21 cellular contexts compared by ENCODE assay signal in the genomic region with DNA sequence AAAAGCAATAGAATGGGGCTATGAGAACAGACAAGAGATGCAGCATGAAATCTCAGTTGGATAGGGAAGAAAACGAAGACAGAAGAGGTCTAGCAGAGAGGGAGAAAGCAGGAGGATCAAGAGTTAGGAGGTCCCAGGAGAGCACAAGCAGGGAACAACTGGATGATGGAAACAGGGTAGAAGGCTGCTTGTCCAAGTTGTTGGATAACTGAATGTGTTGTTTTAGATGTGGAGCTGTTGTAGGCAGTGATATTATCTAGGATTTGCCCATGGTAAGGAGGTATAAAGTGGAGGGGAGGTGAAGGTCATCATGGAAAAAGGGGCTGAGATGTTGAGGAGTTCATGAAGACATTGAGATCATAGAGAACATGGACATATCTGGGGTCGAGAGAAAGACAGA. TPM values are rescaled to one million over a fixed set of nuclear protein-coding genes. Genes with fewer than 3 reads are reported as not detected.
DNase-seq lines count a peak whose midpoint lies in the region; ATAC-seq and TF ChIP-seq lines count a peak whose summit lies in the region.
"Had no signal": no experiment of that assay in that cellular context is flagged by ENCODE, and none has a peak within 500 bp of the region (broad histone marks: within the 10 kb centered on the region; RNA-seq: fewer than 3 reads in every experiment).

No MANE protein-coding gene starts in this region.

- H3K4me1 Mint-ChIP-seq in immature natural killer cell = peaks cover 10 to 19% of the 10 kb centered on the region in 2 donors

- no peaks in the 10 kb centered on the region for H3K9me3 ChIP-seq in OCI-LY3 (ENCODE audit: insufficient read depth, low read length)
- H3K9me3 ChIP-seq in smooth muscle cell (replicated peaks; ENCODE audit: low read depth) = no peaks in the 10 kb centered on the region
- H3K9me3 ChIP-seq: HAP-1, SK-N-SH had no signal

- no peak overlapping the region for H2AFZ ChIP-seq in OCI-LY3 (ENCODE audit: low read depth, low read length)
- H2AFZ ChIP-seq in smooth muscle cell (ENCODE audit: low read depth) = no peak overlapping the region

- H3K9me3 Mint-ChIP-seq in immature natural killer cell = no peaks in the 10 kb centered on the region
- H3K9me3 Mint-ChIP-seq: CD8-positive, alpha-beta memory T cell had no signal

- H3F3A ChIP-seq in smooth muscle cell (ENCODE audit: low read depth) = no peaks in the 10 kb centered on the region

- H3K27me3 ChIP-seq in OCI-LY3 (ENCODE audit: low read depth, low read length) = no peaks in the 10 kb centered on the region
- H3K27me3 ChIP-seq in smooth muscle cell (ENCODE audit: low read depth) = no peaks in the 10 kb centered on the region

- H4K20me1 ChIP-seq in OCI-LY3 (ENCODE audit: insufficient read depth, low read length) (no peaks in the 10 kb centered on the region), smooth muscle cell (ENCODE audit: low read depth) (no peaks in the 10 kb centered on the region)

- 78% methylated on average over 2 of the region's 2 CpGs for WGBS in smooth muscle cell (ENCODE audit: low lambda C conversion rate)

- peaks cover 0 to 3% (median 0%) of the 10 kb centered on the region in 3 donors for H3K27me3 Mint-ChIP-seq in immature natural killer cell (ENCODE audit: low read depth in 3 of 3)
- H3K27me3 Mint-ChIP-seq: CD8-positive, alpha-beta memory T cell had no signal

- H3K36me3 Mint-ChIP-seq in immature natural killer cell = peaks cover 0 to 15% (median 14%) of the 10 kb centered on the region in 3 donors
- H3K36me3 Mint-ChIP-seq: CD8-positive, alpha-beta memory T cell had no signal

- H3K9ac ChIP-seq in OCI-LY3 (ENCODE audit: low read length) = no peak overlapping the region
- H3K9ac ChIP-seq in smooth muscle cell (ENCODE audit: low read depth) = no peak overlapping the region
- H3K9ac ChIP-seq: KMS-11, SK-N-SH had no signal

- H3K27ac Mint-ChIP-seq in immature natural killer cell = no peak overlapping the region
- H3K27ac Mint-ChIP-seq: CD8-positive, alpha-beta memory T cell had no signal

- DNase-seq in smooth muscle cell (lab: John Stamatoyannopoulos, UW; ENCODE audit: unreplicated experiment) = no peak
- DNase-seq in immature natural killer cell = no peak
- no peak for DNase-seq in NCI-H2107 treated with DMSO at 0.1 percent for 48 hours (lab: John Stamatoyannopoulos, UW; ENCODE audit: unreplicated experiment)
- no peak for DNase-seq in DMS79 treated with DMSO at 0.1 percent for 48 hours (lab: John Stamatoyannopoulos, UW)
- DNase-seq: C1 segment of cervical spinal cord, NCI-H1105, NCI-H2081 treated with DMSO at 0.1 percent for 48 hours, NCI-H510A, NCI-H748 treated with DMSO at 0.1 percent for 48 hours, SHP77, SK-N-SH had no signal

- ATAC-seq in HG03342 (IDR thresholded peaks at IDR 0.05; ENCODE audit: unreplicated experiment) = peak; percentile 2
- ATAC-seq: HepG2 had no signal

- peak overlapping the region; percentile 68 for H3K4me2 ChIP-seq in OCI-LY3 (ENCODE audit: low read length)
- H3K4me2 ChIP-seq in smooth muscle cell = peak overlapping the region; percentile 59
- H3K4me2 ChIP-seq: KMS-11, SK-N-SH had no signal

- H3K4me3 Mint-ChIP-seq in immature natural killer cell = no peak overlapping the region
- H3K4me3 Mint-ChIP-seq: CD8-positive, alpha-beta memory T cell had no signal

- H3K4me1 ChIP-seq in OCI-LY3 (ENCODE audit: low read length) (peaks cover 17% of the 10 kb centered on the region), smooth muscle cell (ENCODE audit: low read depth) (peaks cover 9% of the 10 kb centered on the region)

- H3K4me3 ChIP-seq in GM08714 (ENCODE audit: low read length) (peak overlapping the region; percentile 5; the same call in 1 of the 2 replicates), OCI-LY3 (ENCODE audit: low read length) (no peak overlapping the region; the same call in 1 of the 2 replicates), smooth muscle cell (no peak overlapping the region)
- H3K4me3 ChIP-seq: HAP-1 had no signal

- TF ChIP-seq CTCF in OCI-LY3 (IDR thresholded peaks at IDR 0.05; ENCODE audit: low read depth, low read length) (no peak), smooth muscle cell (IDR thresholded peaks at IDR 0.05; ENCODE audit: borderline replicate concordance, insufficient read depth, poor library complexity, severe bottlenecking) (no peak)

- H3K79me2 ChIP-seq in OCI-LY3 (ENCODE audit: low read length) (no peaks in the 10 kb centered on the region), smooth muscle cell (ENCODE audit: low read depth) (no peaks in the 10 kb centered on the region)

- H3K27ac ChIP-seq in OCI-LY3 (ENCODE audit: low read length) (no peak overlapping the region), smooth muscle cell (ENCODE audit: low read depth) (peak overlapping the region; percentile 86)
- H3K27ac ChIP-seq: KMS-11 had no signal

- H3K36me3 ChIP-seq in OCI-LY3 (replicated peaks; ENCODE audit: low read depth, low read length) (no peaks in the 10 kb centered on the region), smooth muscle cell (ENCODE audit: low read depth) (no peaks in the 10 kb centered on the region)
- H3K36me3 ChIP-seq: HAP-1 had no signal

RNA-seq across cellular contexts. Expression of a gene that starts 12.4 kb away (rescaled TPM):
- total RNA-seq in smooth muscle cell = 213 and 223 TPM in 2 replicates
- 127 and 178 TPM in 2 replicates for polyA plus RNA-seq in smooth muscle cell
- polyA plus RNA-seq in immature natural killer cell = 10 to 100 TPM; 22.9 to 44.6 (median 25.7) TPM

RNA-seq across cellular contexts. Expression of a gene that starts 35.9 kb away (rescaled TPM):
- total RNA-seq in smooth muscle cell = 0.27 TPM in 1 of 2 replicates, not detected in the other
- polyA plus RNA-seq in smooth muscle cell = 0.54 TPM in 1 of 2 replicates, not detected in the other
- 1 to 10 TPM in 2 of 3 donors, not detected in 1; 1.4 to 1.6 TPM for polyA plus RNA-seq in immature natural killer cell
- total RNA-seq: A673; CD8-positive, alpha-beta memory T cell; G401; HepG2; MCF 10A had no signal
- polyA plus RNA-seq: CD8-positive, alpha-beta memory T cell; HepG2 had no signal
